1 cellular context compared by ENCODE assay signal in genomic region chr21:46355161-46356004, GRCh38.
TF ChIP-seq lines count a peak whose summit lies in the region.

No MANE protein-coding gene starts in this region.

TF ChIP-seq in K562, 482 proteins besides CTCF, POLR2A, EP300 and RAD21:
- peak; percentile 41; the same call in 1 of the 2 replicates for TF ChIP-seq POLR2G (IDR thresholded peaks at IDR 0.05; ENCODE audit: low read depth, low read length)
- TF ChIP-seq SFPQ (IDR thresholded peaks at IDR 0.05; ENCODE audit: low read depth, low read length): no peak
- TF ChIP-seq ZBTB1 (CRISPR knock-in tag; IDR thresholded peaks at IDR 0.05; ENCODE audit: borderline replicate concordance, low read depth): no peak
- TF ChIP-seq PTBP1 (IDR thresholded peaks at IDR 0.05; ENCODE audit: low read depth, low read length): no peak
